Comparison of ENCODE assay signal across 8 cellular contexts in genomic region chr2:131672471-131673399, GRCh38.
DNase-seq lines count a peak whose midpoint lies in the region; ATAC-seq and TF ChIP-seq lines count a peak whose summit lies in the region.
"Not testable (repeated sequence)": the region's sequence is repeated elsewhere in the genome, so short reads cannot be mapped to it uniquely, and the experiment has no call there.

No MANE protein-coding gene starts in this region.

- DNase-seq in GM03348 (ENCODE audit: low spot score) (peak; percentile 66), HCT116 (ENCODE audit: low read depth, low spot score) (peak; percentile 23), Kasumi-1 (lab: John Stamatoyannopoulos, UW) (peak; percentile 4 to 15), RPMI7951 (ENCODE audit: low read depth) (peak; percentile 76), activated gamma-delta T cell treated with Interleukin-2 at 50 U/mL for 16 hours (peak; percentile 32), foreskin fibroblast (peak; percentile 39 to 73), nephron progenitor cell (peak; percentile 66), suprapubic skin (ENCODE audit: low spot score in 2 of 2) (peak in 1 of 2 donors; percentile 62)

- ATAC-seq in HCT116 = peak; percentile 89

- 19% methylated on average over 7 of the region's 38 CpGs for WGBS in suprapubic skin

- not testable (repeated sequence) for H4K20me1 ChIP-seq in HCT116 (ENCODE audit: insufficient read depth)

- not testable (repeated sequence) for H3K9ac ChIP-seq in HCT116 (ENCODE audit: low read length)

- not testable (repeated sequence) for H3K36me3 ChIP-seq in HCT116 (ENCODE audit: control insufficient read depth in 1 of 2, insufficient read depth in 2 of 2, low read length in 2 of 2); suprapubic skin

- not testable (repeated sequence) for H3K9me3 ChIP-seq in HCT116 (ENCODE audit: control insufficient read depth in 1 of 2, insufficient read depth in 1 of 2, low read depth in 1 of 2, low read length in 2 of 2); suprapubic skin

- POLR2A ChIA-PET in HCT116 (lab: Charles Lee) = interaction anchor here (1.8 kb wide), 1 partner anchor 9 kb away, joined by 6 read pairs; no protein-coding TSS in a partner anchor

- H3K27me3 ChIP-seq in HCT116 (ENCODE audit: insufficient read depth, low read length) = not testable (repeated sequence)
- peaks cover 27% of the 10 kb centered on the region for H3K27me3 ChIP-seq in suprapubic skin

- H3K4me1 ChIP-seq in HCT116 (ENCODE audit: control insufficient read depth in 1 of 2, insufficient read depth in 2 of 2, low read length in 2 of 2) = peaks cover 7 to 35% of the 10 kb centered on the region in 2 experiments; a peak in 3 of 4 replicates
- H3K4me1 ChIP-seq in suprapubic skin = peaks cover 32% of the 10 kb centered on the region

- not testable (repeated sequence) for H3K9me2 ChIP-seq in HCT116 (ENCODE audit: insufficient read depth)

- H3K36me3 Mint-ChIP-seq in nephron progenitor cell (ENCODE audit: low read depth) = not testable (repeated sequence)

- peaks cover 33% of the 10 kb centered on the region for H3K9me3 Mint-ChIP-seq in nephron progenitor cell

- H3K79me2 ChIP-seq in HCT116 (ENCODE audit: insufficient read depth, low read length) = not testable (repeated sequence)

- not testable (repeated sequence) for H2AFZ ChIP-seq in HCT116 (ENCODE audit: low read depth, low read length, poor library complexity, severe bottlenecking)

- not testable (repeated sequence) for BruUV-seq in HCT116 (replicated peaks; lab: Mats Ljungman, UMichigan)

- TF ChIP-seq RAD21 in HCT116 (IDR thresholded peaks at IDR 0.05; ENCODE audit: low read depth) = peak; percentile 48

- H3K27me3 Mint-ChIP-seq in nephron progenitor cell (ENCODE audit: low read depth, poor library complexity) = peaks cover 60% of the 10 kb centered on the region

- RAD21 ChIA-PET in HCT116 (lab: Charles Lee; ENCODE audit: low non-redundant PET in 1 of 2, low total read pairs in 2 of 2, uncharacterized antibody in 2 of 2, unreplicated experiment in 2 of 2) = interaction anchor here in 1 of 2 experiments (1.0 kb wide), 1 partner anchor 519 kb away, joined by 3 read pairs; no protein-coding TSS in a partner anchor

- not testable (repeated sequence) for H3K4me1 Mint-ChIP-seq in nephron progenitor cell

- CTCF ChIA-PET in HCT116 (lab: Charles Lee) = interaction anchor here (1.0 to 1.9 kb wide), 5 partner anchors 10 to 519 kb away, joined by 3 to 12 read pairs (median 9); no protein-coding TSS in a partner anchor

- not testable (repeated sequence) for TF ChIP-seq EP300 in suprapubic skin (IDR thresholded peaks at IDR 0.05)

- H3K27ac Mint-ChIP-seq in nephron progenitor cell = not testable (repeated sequence)

- TF ChIP-seq POLR2A in HCT116 (IDR thresholded peaks at IDR 0.05; ENCODE audit: borderline replicate concordance, extremely low read depth, insufficient read depth, insufficient read length); suprapubic skin (IDR thresholded peaks at IDR 0.05): not testable (repeated sequence)

- peak overlapping the region; percentile 76 for H3K4me3 Mint-ChIP-seq in nephron progenitor cell

- not testable (repeated sequence) for H3K4me3 ChIP-seq in HCT116 (replicated peaks in 1 of 2; ENCODE audit: low read depth in 1 of 2, low read length in 2 of 2)
- H3K4me3 ChIP-seq in foreskin fibroblast (ENCODE audit: low read depth in 1 of 2, low read length in 2 of 2) (peak overlapping the region; percentile 35 to 46), suprapubic skin (peak overlapping the region; percentile 43)

- H3K27ac ChIP-seq in HCT116 (ENCODE audit: low read depth, low read length); suprapubic skin: not testable (repeated sequence)

- peak; percentile 24 to 58 (median 53); a peak in 5 of 6 replicates for TF ChIP-seq CTCF in HCT116 (IDR thresholded peaks at IDR 0.05 in 2 of 3, conservative IDR thresholded peaks at IDR 0.05 in 1 of 3; ENCODE audit: borderline replicate concordance in 1 of 3, insufficient read depth in 1 of 3, low read depth in 2 of 3, low read length in 2 of 3)
- TF ChIP-seq CTCF in foreskin fibroblast (IDR thresholded peaks at IDR 0.05; ENCODE audit: low read depth, low read length) = peak; percentile 38
- TF ChIP-seq CTCF in nephron progenitor cell (IDR thresholded peaks at IDR 0.05) = peak; percentile 58
- TF ChIP-seq CTCF in suprapubic skin (IDR thresholded peaks at IDR 0.05) = peak; percentile 17 to 52

- intact Hi-C loops in HCT116 (cut with micrococcal nuclease) = loop anchor here (2.0 to 5.0 kb wide), 2 partner anchors 260 to 520 kb away; no protein-coding TSS in a partner anchor

- H3K4me2 ChIP-seq in HCT116 (ENCODE audit: low read length) = peak overlapping the region; percentile 37
